ENCODE assay signal across 13 cellular contexts in the genomic region with DNA sequence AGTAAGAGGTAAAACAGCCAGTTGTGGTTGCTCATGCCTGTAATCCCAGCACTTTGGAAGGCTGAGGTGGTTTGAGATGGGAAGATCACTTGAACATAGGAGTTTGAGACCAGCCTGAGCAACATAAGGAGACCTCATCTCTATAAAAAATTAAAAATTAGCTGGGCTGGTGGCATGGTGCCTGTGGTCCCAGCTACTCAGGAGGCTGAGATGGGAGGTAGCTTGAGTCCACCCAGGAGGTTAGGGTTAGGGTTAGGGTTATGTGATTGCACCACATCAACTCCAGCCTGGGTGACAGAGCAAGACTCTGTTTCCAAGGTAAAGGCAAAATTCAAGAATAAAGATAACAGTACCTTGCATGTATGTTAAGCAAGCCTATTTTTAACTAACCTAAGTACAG. TPM values are rescaled to one million over a fixed set of nuclear protein-coding genes. Genes with fewer than 3 reads are reported as not detected.
DNase-seq lines count a peak whose midpoint lies in the region; ATAC-seq and TF ChIP-seq lines count a peak whose summit lies in the region.
"Had no signal": no experiment of that assay in that cellular context is flagged by ENCODE, and none has a peak within 500 bp of the region (broad histone marks: within the 10 kb centered on the region; RNA-seq: fewer than 3 reads in every experiment).

No MANE protein-coding gene starts in this region.

- in situ Hi-C loops in KBM-7 (cut with MboI; ENCODE audit: low pct_unique_long_range_greater_than_20kb, low sequenced_read_pairs), result no loop called here

- POLR2A ChIA-PET in CD8-positive, alpha-beta T cell (lab: Charles Lee), result no interaction called here

- H3K36me3 Mint-ChIP-seq in CD8-positive, alpha-beta T cell, result peaks cover 14% of the 10 kb centered on the region
- peaks cover 14% of the 10 kb centered on the region for H3K36me3 Mint-ChIP-seq in activated naive CD8-positive, alpha-beta T cell
- no peaks in the 10 kb centered on the region for H3K36me3 Mint-ChIP-seq in natural killer cell

- no peaks in the 10 kb centered on the region for H3K36me3 ChIP-seq in CD8-positive, alpha-beta T cell (ENCODE audit: insufficient read depth, low read length)
- H3K36me3 ChIP-seq in prostate gland (no peaks in the 10 kb centered on the region), tibial artery (no peaks in the 10 kb centered on the region)

- H3K27me3 ChIP-seq in CD8-positive, alpha-beta T cell (ENCODE audit: insufficient read depth, low read length), result no peaks in the 10 kb centered on the region
- no peaks in the 10 kb centered on the region for H3K27me3 ChIP-seq in prostate gland (replicated peaks; ENCODE audit: insufficient read depth)
- H3K27me3 ChIP-seq in tibial artery, result no peaks in the 10 kb centered on the region

- peak overlapping the region; percentile 66 for H3K4me3 ChIP-seq in CD8-positive, alpha-beta T cell (ENCODE audit: low read depth, low read length)
- H3K4me3 ChIP-seq in prostate gland (no peak overlapping the region), tibial artery (no peak overlapping the region)

- peak overlapping the region; percentile 88 for H3K4me3 Mint-ChIP-seq in CD8-positive, alpha-beta T cell
- peak overlapping the region; percentile 94 for H3K4me3 Mint-ChIP-seq in activated naive CD8-positive, alpha-beta T cell
- peak overlapping the region; percentile 57 for H3K4me3 Mint-ChIP-seq in natural killer cell

- peak overlapping the region; percentile 57 for H3K27ac ChIP-seq in CD8-positive, alpha-beta T cell (ENCODE audit: low read depth, low read length)
- no peak overlapping the region for H3K27ac ChIP-seq in prostate gland
- H3K27ac ChIP-seq in tibial artery, result no peak overlapping the region
- H3K27ac ChIP-seq: epithelial cell of prostate had no signal

- H3K27me3 Mint-ChIP-seq in CD8-positive, alpha-beta T cell (ENCODE audit: low read depth), result no peaks in the 10 kb centered on the region
- H3K27me3 Mint-ChIP-seq in activated naive CD8-positive, alpha-beta T cell, result no peaks in the 10 kb centered on the region
- H3K27me3 Mint-ChIP-seq in natural killer cell (ENCODE audit: low read depth in 2 of 2), result no peaks in the 10 kb centered on the region

- peak overlapping the region; percentile 88 for H3K27ac Mint-ChIP-seq in CD8-positive, alpha-beta T cell
- H3K27ac Mint-ChIP-seq in activated naive CD8-positive, alpha-beta T cell, result peak overlapping the region; percentile 97
- H3K27ac Mint-ChIP-seq in natural killer cell, result peak overlapping the region; percentile 80 to 93

- ATAC-seq in CD8-positive, alpha-beta T cell, result no peak
- ATAC-seq in natural killer cell, result no peak

- TF ChIP-seq POLR2A in prostate gland (IDR thresholded peaks at IDR 0.05), result no peak

- H3K4me1 Mint-ChIP-seq in CD8-positive, alpha-beta T cell (ENCODE audit: low read depth), result peaks cover 56% of the 10 kb centered on the region
- H3K4me1 Mint-ChIP-seq in activated naive CD8-positive, alpha-beta T cell (ENCODE audit: low read depth), result peaks cover 64% of the 10 kb centered on the region
- H3K4me1 Mint-ChIP-seq in natural killer cell, result peaks cover 42 to 61% of the 10 kb centered on the region in 2 donors

- no peak for TF ChIP-seq CTCF in CD8-positive, alpha-beta T cell (IDR thresholded peaks at IDR 0.05)
- TF ChIP-seq CTCF in natural killer cell (IDR thresholded peaks at IDR 0.05) (no peak), prostate gland (IDR thresholded peaks at IDR 0.05) (no peak), tibial artery (IDR thresholded peaks at IDR 0.05) (no peak)

- peaks cover 26% of the 10 kb centered on the region for H3K4me1 ChIP-seq in CD8-positive, alpha-beta T cell (ENCODE audit: insufficient read depth, low read length)
- H3K4me1 ChIP-seq in prostate gland (replicated peaks) (no peaks in the 10 kb centered on the region), tibial artery (no peaks in the 10 kb centered on the region)

- CTCF ChIA-PET in CD8-positive, alpha-beta T cell (lab: Charles Lee), result interaction anchor here (0.8 to 1.4 kb wide), 3 partner anchors 9 to 195 kb away, joined by 3 to 4 read pairs (median 3); no protein-coding TSS in a partner anchor

- no peak for DNase-seq in CD8-positive, alpha-beta T cell
- DNase-seq in KBM-7 (peak; percentile 65), natural killer cell (no peak), prostate gland (ENCODE audit: low spot score) (no peak), T-helper 9 cell (no peak), tibial artery (no peak)
- DNase-seq in stimulated activated CD4-positive, alpha-beta T cell treated with anti-CD3 and anti-CD28 coated beads, Interleukin-4, amount 100 ng/mL, for 24 hours, result no peak
- DNase-seq: hippocampal formation, NCI-H446 treated with DMSO at 0.1 percent for 48 hours, posterior cingulate gyrus had no signal

- intact Hi-C loops in CD8-positive, alpha-beta T cell (cut with DNase I, micrococcal nuclease), result loop anchor here in 1 of 2 experiments (2.0 to 10.0 kb wide), 3 partner anchors 14 to 160 kb away; a partner anchor contains a TSS
- intact Hi-C loops in natural killer cell (cut with micrococcal nuclease) (loop anchor here (1.0 kb wide), 1 partner anchor 8 kb away; no protein-coding TSS in a partner anchor), prostate gland (cut with DNase I) (no loop called here), tibial artery (cut with DNase I; ENCODE audit: low total_unique reads) (no loop called here)

- no peaks in the 10 kb centered on the region for H3K9me3 Mint-ChIP-seq in CD8-positive, alpha-beta T cell
- H3K9me3 Mint-ChIP-seq in activated naive CD8-positive, alpha-beta T cell (ENCODE audit: low read depth), result no peaks in the 10 kb centered on the region
- H3K9me3 Mint-ChIP-seq in natural killer cell, result no peaks in the 10 kb centered on the region

- no peaks in the 10 kb centered on the region for H3K9me3 ChIP-seq in CD8-positive, alpha-beta T cell (ENCODE audit: low read length)
- no peaks in the 10 kb centered on the region for H3K9me3 ChIP-seq in prostate gland
- H3K9me3 ChIP-seq in tibial artery, result no peaks in the 10 kb centered on the region

RNA-seq across cellular contexts. Expression of a gene that starts 3.5 kb away (rescaled TPM):
- 10 to 100 TPM; 45.8 to 47.0 TPM for total RNA-seq in CD8-positive, alpha-beta T cell
- total RNA-seq in natural killer cell (100 to 1,000 TPM in 1 of 3 donors, 10 to 100 TPM in 2; 17.7 to 101 (median 18.2) TPM), prostate gland (1 to 10 TPM; 1.1 TPM)
- total RNA-seq: M059J had no signal

Comparison
In these comparisons a context has a peak if more than half of its experiments do, and no peak if none do; other contexts are left out.
1. RNA of a gene that starts 3.5 kb away (total RNA-seq): 45.8 to 47.0 TPM in CD8-positive, alpha-beta T cell and 17.7 to 101 TPM in natural killer cell; 1.1 TPM in prostate gland; every median in the first group is over 4 times any median in the second.
2. Peak in every context shown above with its lines, with median percentiles within 50 percentile points of each other: H3K27ac Mint-ChIP-seq and H3K4me3 Mint-ChIP-seq.